ENCODE assay signal across 1 cellular context in genomic region chr6:4028051-4028450, GRCh38.
TF ChIP-seq lines count a peak whose summit lies in the region.

No MANE protein-coding gene starts in this region.

TF ChIP-seq in GM12878, 131 proteins besides CTCF, POLR2A, EP300 and RAD21 (continued from another document):
- TF ChIP-seq, protein P1, sequence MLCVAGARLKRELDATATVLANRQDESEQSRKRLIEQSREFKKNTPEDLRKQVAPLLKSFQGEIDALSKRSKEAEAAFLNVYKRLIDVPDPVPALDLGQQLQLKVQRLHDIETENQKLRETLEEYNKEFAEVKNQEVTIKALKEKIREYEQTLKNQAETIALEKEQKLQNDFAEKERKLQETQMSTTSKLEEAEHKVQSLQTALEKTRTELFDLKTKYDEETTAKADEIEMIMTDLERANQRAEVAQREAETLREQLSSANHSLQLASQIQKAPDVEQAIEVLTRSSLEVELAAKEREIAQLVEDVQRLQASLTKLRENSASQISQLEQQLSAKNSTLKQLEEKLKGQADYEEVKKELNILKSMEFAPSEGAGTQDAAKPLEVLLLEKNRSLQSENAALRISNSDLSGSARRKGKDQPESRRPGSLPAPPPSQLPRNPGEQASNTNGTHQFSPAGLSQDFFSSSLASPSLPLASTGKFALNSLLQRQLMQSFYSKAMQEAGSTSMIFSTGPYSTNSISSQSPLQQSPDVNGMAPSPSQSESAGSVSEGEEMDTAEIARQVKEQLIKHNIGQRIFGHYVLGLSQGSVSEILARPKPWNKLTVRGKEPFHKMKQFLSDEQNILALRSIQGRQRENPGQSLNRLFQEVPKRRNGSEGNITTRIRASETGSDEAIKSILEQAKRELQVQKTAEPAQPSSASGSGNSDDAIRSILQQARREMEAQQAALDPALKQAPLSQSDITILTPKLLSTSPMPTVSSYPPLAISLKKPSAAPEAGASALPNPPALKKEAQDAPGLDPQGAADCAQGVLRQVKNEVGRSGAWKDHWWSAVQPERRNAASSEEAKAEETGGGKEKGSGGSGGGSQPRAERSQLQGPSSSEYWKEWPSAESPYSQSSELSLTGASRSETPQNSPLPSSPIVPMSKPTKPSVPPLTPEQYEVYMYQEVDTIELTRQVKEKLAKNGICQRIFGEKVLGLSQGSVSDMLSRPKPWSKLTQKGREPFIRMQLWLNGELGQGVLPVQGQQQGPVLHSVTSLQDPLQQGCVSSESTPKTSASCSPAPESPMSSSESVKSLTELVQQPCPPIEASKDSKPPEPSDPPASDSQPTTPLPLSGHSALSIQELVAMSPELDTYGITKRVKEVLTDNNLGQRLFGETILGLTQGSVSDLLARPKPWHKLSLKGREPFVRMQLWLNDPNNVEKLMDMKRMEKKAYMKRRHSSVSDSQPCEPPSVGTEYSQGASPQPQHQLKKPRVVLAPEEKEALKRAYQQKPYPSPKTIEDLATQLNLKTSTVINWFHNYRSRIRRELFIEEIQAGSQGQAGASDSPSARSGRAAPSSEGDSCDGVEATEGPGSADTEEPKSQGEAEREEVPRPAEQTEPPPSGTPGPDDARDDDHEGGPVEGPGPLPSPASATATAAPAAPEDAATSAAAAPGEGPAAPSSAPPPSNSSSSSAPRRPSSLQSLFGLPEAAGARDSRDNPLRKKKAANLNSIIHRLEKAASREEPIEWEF (IDR thresholded peaks at IDR 0.05; ENCODE audit: insufficient replicate concordance, low read depth, low read length): no peak
- no peak for TF ChIP-seq SPI1 (IDR thresholded peaks at IDR 0.05; ENCODE audit: borderline replicate concordance, insufficient read depth, low read depth, low read length)
- TF ChIP-seq PKNOX1 (IDR thresholded peaks at IDR 0.05): no peak
- TF ChIP-seq, protein P2, sequence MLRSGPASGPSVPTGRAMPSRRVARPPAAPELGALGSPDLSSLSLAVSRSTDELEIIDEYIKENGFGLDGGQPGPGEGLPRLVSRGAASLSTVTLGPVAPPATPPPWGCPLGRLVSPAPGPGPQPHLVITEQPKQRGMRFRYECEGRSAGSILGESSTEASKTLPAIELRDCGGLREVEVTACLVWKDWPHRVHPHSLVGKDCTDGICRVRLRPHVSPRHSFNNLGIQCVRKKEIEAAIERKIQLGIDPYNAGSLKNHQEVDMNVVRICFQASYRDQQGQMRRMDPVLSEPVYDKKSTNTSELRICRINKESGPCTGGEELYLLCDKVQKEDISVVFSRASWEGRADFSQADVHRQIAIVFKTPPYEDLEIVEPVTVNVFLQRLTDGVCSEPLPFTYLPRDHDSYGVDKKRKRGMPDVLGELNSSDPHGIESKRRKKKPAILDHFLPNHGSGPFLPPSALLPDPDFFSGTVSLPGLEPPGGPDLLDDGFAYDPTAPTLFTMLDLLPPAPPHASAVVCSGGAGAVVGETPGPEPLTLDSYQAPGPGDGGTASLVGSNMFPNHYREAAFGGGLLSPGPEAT (IDR thresholded peaks at IDR 0.05; ENCODE audit: low read depth): no peak
- TF ChIP-seq SMAD1 (IDR thresholded peaks at IDR 0.05; ENCODE audit: low read depth, partially characterized antibody): no peak
- TF ChIP-seq SMAD5 (IDR thresholded peaks at IDR 0.05; ENCODE audit: low read depth): no peak
- TF ChIP-seq HDAC6 (IDR thresholded peaks at IDR 0.05; ENCODE audit: unreplicated experiment): no peak
